ENCODE assay signal across 19 cellular contexts in genomic region chr14:95730126-95730525, GRCh38. TPM values are rescaled to one million over a fixed set of nuclear protein-coding genes. Genes with fewer than 3 reads are reported as not detected.
DNase-seq lines count a peak whose midpoint lies in the region; ATAC-seq, FAIRE-seq and TF ChIP-seq lines count a peak whose summit lies in the region.
"Had no signal": no experiment of that assay in that cellular context is flagged by ENCODE, and none has a peak within 500 bp of the region (broad histone marks: within the 10 kb centered on the region; RNA-seq: fewer than 3 reads in every experiment).

No MANE protein-coding gene starts in this region.

- peak overlapping the region; percentile 84 for H3K27ac Mint-ChIP-seq in stimulated activated naive B cell treated with anti-CD40 and anti-IgM and Interleukin-4, amounts not matched to agents 10 μg/mL and 1 μg/mL and 100 μg/mL, for 72 hours
- H3K27ac Mint-ChIP-seq: CD4-positive, alpha-beta T cell; GM23338 had no signal

- TF ChIP-seq EP300 in GM12878 (IDR thresholded peaks at IDR 0.05; ENCODE audit: borderline replicate concordance in 1 of 2, control insufficient read depth in 1 of 2, low read depth in 2 of 2, low read length in 2 of 2) (no peak), sigmoid colon (IDR thresholded peaks at IDR 0.05) (no peak)

- no TSS peak for BruUV-seq in GM12878 (replicated peaks; lab: Mats Ljungman, UMichigan)

- WGBS in GM12878 (ENCODE audit: insufficient coverage, insufficient replicate concordance, low lambda C conversion rate, missing lambda C conversion rate): 22% methylated on average over 5 of the region's 5 CpGs
- 80 to 81% methylated on average over 5 of the region's 5 CpGs for whole genome bisulfite sequencing in sigmoid colon, 2 donors

- H2AFZ ChIP-seq in Loucy (ENCODE audit: low read length) (0 out of 2 replicates have a peak overlapping the region, but pooled peaks have one; percentile 1), GM12878 (ENCODE audit: control insufficient read depth, low read depth, low read length) (no peak overlapping the region)
- H2AFZ ChIP-seq: GM23338 had no signal

- in situ Hi-C loops in GM12878 (cut with MboI): no loop called here

- H3K36me3 Mint-ChIP-seq in stimulated activated naive B cell treated with anti-CD40 and anti-IgM and Interleukin-4, amounts not matched to agents 10 μg/mL and 1 μg/mL and 100 μg/mL, for 72 hours: peaks cover 0 to 6% of the 10 kb centered on the region in 2 donors

- SMC1A ChIA-PET in GM12878 (lab: Charles Lee; ENCODE audit: uncharacterized antibody, unreplicated experiment): interaction anchor here (1.2 kb wide), 1 partner anchor 68 kb away, joined by 3 read pairs; no protein-coding TSS in a partner anchor

- H3K4me3 Mint-ChIP-seq in stimulated activated naive B cell treated with anti-CD40 and anti-IgM and Interleukin-4, amounts not matched to agents 10 μg/mL and 1 μg/mL and 100 μg/mL, for 72 hours: peak overlapping the region in 1 of 2 donors; percentile 30
- H3K4me3 Mint-ChIP-seq: CD4-positive, alpha-beta T cell; GM23338 had no signal

- H3K4me2 ChIP-seq in Loucy (ENCODE audit: low read depth, low read length, poor library complexity, severe bottlenecking) (peak overlapping the region; percentile 17), GM12878 (ENCODE audit: control insufficient read depth, insufficient read depth) (no peak overlapping the region)
- H3K4me2 ChIP-seq: GM23338 had no signal

- H3K9me3 ChIP-seq in Loucy (ENCODE audit: insufficient read depth, low read depth, low read length): no peaks in the 10 kb centered on the region
- H3K9me3 ChIP-seq in GM12878 (replicated peaks; ENCODE audit: control insufficient read depth, insufficient read depth, low read length): no peaks in the 10 kb centered on the region
- no peaks in the 10 kb centered on the region for H3K9me3 ChIP-seq in sigmoid colon
- H3K9me3 ChIP-seq: Caco-2 had no signal

- no peak for ATAC-seq in GM12878
- no peak for ATAC-seq in stimulated activated naive B cell treated with anti-CD40 and anti-IgM and Interleukin-4, amounts not matched to agents 10 μg/mL and 1 μg/mL and 100 μg/mL, for 72 hours (replicated peaks)
- ATAC-seq: GM23338 had no signal

- FAIRE-seq in GM19239 (lab: Jason Lieb, UNC): peak; percentile 89
- no peak for FAIRE-seq in GM12878 (lab: Jason Lieb, UNC)
- FAIRE-seq: A204.1, D721Med, G401.6, H54 had no signal

- POLR2A ChIA-PET in GM12878 (lab: Charles Lee): no interaction called here

- H3K27me3 Mint-ChIP-seq in stimulated activated naive B cell treated with anti-CD40 and anti-IgM and Interleukin-4, amounts not matched to agents 10 μg/mL and 1 μg/mL and 100 μg/mL, for 72 hours: no peaks in the 10 kb centered on the region

- CTCF ChIA-PET in GM12878 (lab: Yijun Ruan, JAX): interaction anchor here (1.0 kb wide), 1 partner anchor 12 kb away, joined by 3 read pairs; no protein-coding TSS in a partner anchor

- no peaks in the 10 kb centered on the region for H3K9me2 ChIP-seq in Loucy (replicated peaks; ENCODE audit: low read depth, low read length)

- H3K9me3 Mint-ChIP-seq in stimulated activated naive B cell treated with anti-CD40 and anti-IgM and Interleukin-4, amounts not matched to agents 10 μg/mL and 1 μg/mL and 100 μg/mL, for 72 hours: no peaks in the 10 kb centered on the region
- H3K9me3 Mint-ChIP-seq: CD4-positive, alpha-beta T cell had no signal

- no peaks in the 10 kb centered on the region for H3K79me2 ChIP-seq in Loucy (ENCODE audit: insufficient read depth, low read length)
- H3K79me2 ChIP-seq in GM12878 (ENCODE audit: control insufficient read depth, insufficient read depth, low read length): no peaks in the 10 kb centered on the region

- H3F3A ChIP-seq in Loucy (ENCODE audit: low read depth): no peaks in the 10 kb centered on the region

- 0 out of 2 replicates have a peak overlapping the region, but pooled peaks have one; percentile 7 for H3K27ac ChIP-seq in GM12878 (ENCODE audit: control insufficient read depth, insufficient read depth)
- no peak overlapping the region for H3K27ac ChIP-seq in sigmoid colon
- H3K27ac ChIP-seq: C4-2B had no signal

- H3K36me3 ChIP-seq in Loucy (ENCODE audit: insufficient read depth, low read length) (no peaks in the 10 kb centered on the region), GM12878 (ENCODE audit: control insufficient read depth in 2 of 2, insufficient read depth in 2 of 2, low read length in 1 of 2) (no peaks in the 10 kb centered on the region), sigmoid colon (no peaks in the 10 kb centered on the region)

- H3K4me3 ChIP-seq in Loucy (ENCODE audit: low read length, poor library complexity, severe bottlenecking) (no peak overlapping the region), GM12878 (no peak overlapping the region), sigmoid colon (no peak overlapping the region)
- H3K4me3 ChIP-seq: GM23338 had no signal

- TF ChIP-seq RAD21 in GM12878 (IDR thresholded peaks at IDR 0.05; ENCODE audit: insufficient read depth, low read depth, low read length): no peak

- H4K20me1 ChIP-seq in Loucy (ENCODE audit: insufficient read depth, low read length, poor library complexity, severe bottlenecking) (no peaks in the 10 kb centered on the region), GM12878 (ENCODE audit: control insufficient read depth, insufficient read depth) (no peaks in the 10 kb centered on the region)

- DNase-seq in GM19239 (ENCODE audit: insufficient read length, low spot score) (no peak), GM12878 (ENCODE audit: low read depth, low spot score) (no peak), sigmoid colon (no peak)
- no peak for DNase-seq in stimulated activated naive B cell treated with anti-CD40 and anti-IgM and Interleukin-4, amounts not matched to agents 10 μg/mL and 1 μg/mL and 100 μg/mL, for 72 hours
- no peak for DNase-seq in activated effector memory CD4-positive, alpha-beta T cell treated with Interleukin-2 at 50 U/mL for 16 hours
- no peak for DNase-seq in activated CD4-positive, CD25-positive, alpha-beta regulatory T cell (lab: John Stamatoyannopoulos, UW)
- DNase-seq: ACHN; Caco-2; CD4-positive, alpha-beta T cell; HCEC 1CT had no signal

- H3K9ac ChIP-seq in Loucy (ENCODE audit: low read depth, low read length, poor library complexity, severe bottlenecking): no peak overlapping the region
- H3K9ac ChIP-seq in GM12878 (ENCODE audit: control insufficient read depth, insufficient read depth, low read length): no peak overlapping the region

- peaks cover 37% of the 10 kb centered on the region for H3K4me1 ChIP-seq in Loucy (ENCODE audit: insufficient read depth, low read length, poor library complexity, severe bottlenecking)
- peaks cover 43% of the 10 kb centered on the region for H3K4me1 ChIP-seq in GM12878 (ENCODE audit: control insufficient read depth, insufficient read depth, low read length)
- H3K4me1 ChIP-seq in sigmoid colon: no peaks in the 10 kb centered on the region
- H3K4me1 ChIP-seq: Caco-2 had no signal

- H3K27me3 ChIP-seq in Loucy (ENCODE audit: insufficient read depth, low read length, poor library complexity, severe bottlenecking): no peaks in the 10 kb centered on the region
- H3K27me3 ChIP-seq in GM12878 (replicated peaks in 1 of 2; ENCODE audit: control insufficient read depth in 2 of 2, insufficient read depth in 2 of 2, low read length in 1 of 2): no peaks in the 10 kb centered on the region
- peaks cover 0 to 12% (median 0%) of the 10 kb centered on the region in 3 donors for H3K27me3 ChIP-seq in sigmoid colon

- no peak for TF ChIP-seq POLR2A in GM12878 (IDR thresholded peaks at IDR 0.05; ENCODE audit: low read depth, low read length)
- TF ChIP-seq POLR2A in sigmoid colon (IDR thresholded peaks at IDR 0.05): no peak

- intact Hi-C loops in GM12878 (cut with micrococcal nuclease; ENCODE audit: unreplicated experiment) (no loop called here), sigmoid colon (cut with DNase I) (no loop called here)

- TF ChIP-seq CTCF in Loucy (conservative IDR thresholded peaks at IDR 0.05; ENCODE audit: low read length): no peak
- TF ChIP-seq CTCF in GM12878 (IDR thresholded peaks at IDR 0.05 in 2 of 3, conservative IDR thresholded peaks at IDR 0.05 in 1 of 3; ENCODE audit: control insufficient read depth in 2 of 3, extremely low read depth in 1 of 3, insufficient read depth in 1 of 3, low read depth in 3 of 3, low read length in 3 of 3): no peak
- no peak for TF ChIP-seq CTCF in sigmoid colon (IDR thresholded peaks at IDR 0.05)

- RAD21 ChIA-PET in GM12878 (lab: Charles Lee; ENCODE audit: unreplicated experiment): interaction anchor here (0.7 kb wide), 1 partner anchor 100 kb away, joined by 3 read pairs; no protein-coding TSS in a partner anchor

- peaks cover 50 to 82% of the 10 kb centered on the region in 2 donors for H3K4me1 Mint-ChIP-seq in stimulated activated naive B cell treated with anti-CD40 and anti-IgM and Interleukin-4, amounts not matched to agents 10 μg/mL and 1 μg/mL and 100 μg/mL, for 72 hours

RNA-seq across cellular contexts. Expression of gene TCL1A, which starts 16.2 kb away (rescaled TPM):
- total RNA-seq in GM12878 (2013; cell fraction: nucleolus; rRNA removed): 0.61 and 1.5 TPM in 2 replicates
- total RNA-seq in GM12878 (2014; rRNA removed) (228 and 246 TPM in 2 replicates), GM12878 (2014; rRNA removed; fragmentation: Illumina TruSeq; extraction: Trizol) (90.1 and 93.6 TPM in 2 replicates), GM12878 (2021) (108 and 109 TPM in 2 replicates), sigmoid colon (not detected)
- polyA plus RNA-seq in GM12878 (2011; ENCODE audit: low read depth): 47.1 TPM
- polyA plus RNA-seq in GM12878 (2011; rRNA removed) (3.1 and 5.9 TPM in 2 replicates), GM12878 (2014; fragmentation: Illumina TruSeq; extraction: Trizol) (94.1 and 126 TPM in 2 replicates), GM12878 (2014; fragmentation: Nextera tagmentation; extraction: Ambion mirVana) (10 to 100 TPM; 36.5 to 51.6 TPM), GM12878 (2014; rRNA removed) (250 and 283 TPM in 2 replicates), GM12878 (2016; fragmentation: Nextera tagmentation; extraction: Ambion mirVana) (100 to 1,000 TPM; 118 to 133 TPM), sigmoid colon (10 to 100 TPM in 1 of 3 donors, 1 to 10 TPM in 1, not detected in 1; 1.2 to 99.5 TPM)
- 13.4 and 16.6 TPM in 2 replicates for polyA plus RNA-seq in GM12878 (2011; cell fraction: cytosol; rRNA removed)
- 5.7 and 6.7 TPM in 2 replicates for polyA plus RNA-seq in GM12878 (2011; cell fraction: nucleus; rRNA removed)
- polyA plus RNA-seq in GM12878 (2012): 79.6 and 105 TPM in 2 replicates
- polyA minus RNA-seq in GM12878 (2011; rRNA and poly(A)+ RNA removed): 6.7 and 13.0 TPM in 2 replicates
- 2.0 and 3.0 TPM in 2 replicates for polyA minus RNA-seq in GM12878 (2011; cell fraction: cytosol; rRNA and poly(A)+ RNA removed)
- 1.3 and 1.6 TPM in 2 replicates for polyA minus RNA-seq in GM12878 (2011; cell fraction: nucleus; rRNA and poly(A)+ RNA removed)
- total RNA-seq: Caco-2; CD4-positive, alpha-beta T cell; HT-29 had no signal
- polyA plus RNA-seq: BJ had no signal

RNA-seq across cellular contexts. Expression of gene TCL1B, which starts 43.9 kb away (rescaled TPM):
- not detected in 2 replicates for total RNA-seq in GM12878 (2013; cell fraction: nucleolus; rRNA removed)
- total RNA-seq in GM12878 (2014; rRNA removed) (0.11 TPM in 2 replicates), GM12878 (2014; rRNA removed; fragmentation: Illumina TruSeq; extraction: Trizol) (not detected in 2 replicates), GM12878 (2021) (not detected in 2 replicates), sigmoid colon (not detected)
- 0.64 TPM for polyA plus RNA-seq in GM12878 (2011; ENCODE audit: low read depth)
- polyA plus RNA-seq in GM12878 (2011; rRNA removed) (not detected in 2 replicates), GM12878 (2014; fragmentation: Illumina TruSeq; extraction: Trizol) (0.10 TPM in 1 of 2 replicates, not detected in the other), GM12878 (2014; fragmentation: Nextera tagmentation; extraction: Ambion mirVana) (under 1 TPM; 0.15 to 0.18 TPM), GM12878 (2014; rRNA removed) (not detected in 2 replicates), GM12878 (2016; fragmentation: Nextera tagmentation; extraction: Ambion mirVana) (not detected), sigmoid colon (1 to 10 TPM in 1 of 3 donors, not detected in 2; 1.1 TPM)
- not detected in 2 replicates for polyA plus RNA-seq in GM12878 (2011; cell fraction: cytosol; rRNA removed)
- not detected in 2 replicates for polyA plus RNA-seq in GM12878 (2011; cell fraction: nucleus; rRNA removed)
- polyA plus RNA-seq in GM12878 (2012): 0.88 and 0.91 TPM in 2 replicates
- polyA minus RNA-seq in GM12878 (2011; rRNA and poly(A)+ RNA removed): not detected in 2 replicates
- not detected in 2 replicates for polyA minus RNA-seq in GM12878 (2011; cell fraction: cytosol; rRNA and poly(A)+ RNA removed)
- polyA minus RNA-seq in GM12878 (2011; cell fraction: nucleus; rRNA and poly(A)+ RNA removed): not detected in 2 replicates
- total RNA-seq: Caco-2; CD4-positive, alpha-beta T cell; HT-29 had no signal
- polyA plus RNA-seq: BJ had no signal
